ENCODE assay signal across 10 cellular contexts in the genomic region with DNA sequence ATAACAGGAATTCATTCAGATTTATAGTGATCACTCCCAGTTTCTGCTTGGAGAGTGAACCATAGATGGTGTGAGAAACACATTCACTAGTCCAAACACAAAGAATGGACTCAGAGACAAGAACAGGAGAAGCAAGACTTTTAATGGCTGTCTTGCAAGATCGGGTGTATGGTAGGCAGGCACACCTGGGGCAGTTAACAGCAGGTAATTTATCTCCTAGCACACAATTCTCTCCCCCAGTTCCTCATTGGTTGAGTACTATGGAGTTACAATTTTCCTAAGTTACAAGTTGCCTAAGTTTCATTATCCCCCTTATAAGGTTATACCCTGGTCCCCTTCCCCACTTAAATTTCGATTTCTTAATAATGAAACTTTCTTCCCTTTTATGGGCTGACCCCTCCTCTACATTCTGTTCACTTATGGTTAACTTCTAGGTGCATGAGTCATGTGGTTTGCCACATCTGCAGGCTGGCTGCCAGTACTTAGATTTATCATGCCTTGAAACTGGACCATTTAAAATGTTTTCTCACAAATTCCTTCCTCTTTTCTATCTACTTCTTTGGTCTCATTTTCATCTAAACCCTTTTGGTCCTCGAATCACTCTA.
DNase-seq lines count a peak whose midpoint lies in the region; ATAC-seq, FAIRE-seq and TF ChIP-seq lines count a peak whose summit lies in the region.
"Had no signal": no experiment of that assay in that cellular context is flagged by ENCODE, and none has a peak within 500 bp of the region (broad histone marks: within the 10 kb centered on the region; RNA-seq: fewer than 3 reads in every experiment).

No MANE protein-coding gene starts in this region.

- H3K79me2 ChIP-seq in astrocyte (ENCODE audit: insufficient read depth, low read length) = no peaks in the 10 kb centered on the region

- no peak overlapping the region for H3K27ac ChIP-seq in astrocyte (ENCODE audit: low read depth, low read length)
- H3K27ac ChIP-seq: pancreas had no signal

- H3K27me3 ChIP-seq in astrocyte (ENCODE audit: insufficient read depth, low read length) = no peaks in the 10 kb centered on the region
- H3K27me3 ChIP-seq: pancreas had no signal

- DNase-seq in A172 (ENCODE audit: low spot score) (peak; percentile 85), LHCN-M2 (ENCODE audit: low read depth) (peak; percentile 81), astrocyte (ENCODE audit: low read depth) (peak; percentile 88), NCI-H774 (lab: John Stamatoyannopoulos, UW) (no peak), NCI-H2227 treated with DMSO at 0.1 percent for 48 hours (lab: John Stamatoyannopoulos, UW) (no peak), foreskin melanocyte (no peak)
- DNase-seq: central memory CD4-positive, alpha-beta T cell; pancreas had no signal

- H3K27ac Mint-ChIP-seq in astrocyte (ENCODE audit: unreplicated experiment) = peak overlapping the region; percentile 21

- H3K4me1 Mint-ChIP-seq in astrocyte (ENCODE audit: low read depth, unreplicated experiment) = peaks cover 10% of the 10 kb centered on the region

- H3K4me3 ChIP-seq in astrocyte (ENCODE audit: insufficient read depth, low read depth, low read length) = no peak overlapping the region
- H3K4me3 ChIP-seq: pancreas had no signal

- peak overlapping the region; percentile 52 for H3K4me2 ChIP-seq in astrocyte (ENCODE audit: low read length)

- no peaks in the 10 kb centered on the region for H3K36me3 ChIP-seq in astrocyte (ENCODE audit: insufficient read depth, low read length)
- H3K36me3 ChIP-seq: pancreas had no signal

- peaks cover 18% of the 10 kb centered on the region for H3K9me3 ChIP-seq in astrocyte (ENCODE audit: insufficient read depth, low read depth, low read length)
- H3K9me3 ChIP-seq: pancreas had no signal

- no peak overlapping the region for H3K9ac ChIP-seq in astrocyte (ENCODE audit: low read length)

- peaks cover 47% of the 10 kb centered on the region for H3K9me3 Mint-ChIP-seq in astrocyte (ENCODE audit: unreplicated experiment)

- peak; percentile 76 for ATAC-seq in GM19455 (IDR thresholded peaks at IDR 0.05; ENCODE audit: unreplicated experiment)
- ATAC-seq in HG02852 (IDR thresholded peaks at IDR 0.05; ENCODE audit: unreplicated experiment) = no peak

- no peak overlapping the region for H2AFZ ChIP-seq in astrocyte (ENCODE audit: low read depth, low read length)

- no peak overlapping the region for H3K4me3 Mint-ChIP-seq in astrocyte (ENCODE audit: unreplicated experiment)

- H3K4me1 ChIP-seq in astrocyte (ENCODE audit: insufficient read depth, low read length) = peaks cover 13% of the 10 kb centered on the region
- H3K4me1 ChIP-seq: pancreas had no signal

- TF ChIP-seq CTCF in astrocyte (IDR thresholded peaks at IDR 0.05; ENCODE audit: insufficient read depth, low read depth, low read length) = no peak

- H3K27me3 Mint-ChIP-seq in astrocyte (ENCODE audit: low read depth, unreplicated experiment) = no peaks in the 10 kb centered on the region

- H4K20me1 ChIP-seq in astrocyte (ENCODE audit: insufficient read depth, low read length) = no peaks in the 10 kb centered on the region

- peaks cover 2% of the 10 kb centered on the region for H3K36me3 Mint-ChIP-seq in astrocyte (ENCODE audit: low read depth, unreplicated experiment)

- no peak for FAIRE-seq in astrocyte (lab: Jason Lieb, UNC)
- FAIRE-seq: pancreas had no signal

Comparison
In these comparisons a context has a peak if more than half of its experiments do, and no peak if none do; other contexts are left out.
1. DNase-seq: peak in A172 (single experiment), LHCN-M2 (single experiment) and astrocyte (single experiment); none in NCI-H774 (single experiment), NCI-H2227 treated with DMSO at 0.1 percent for 48 hours (single experiment) and foreskin melanocyte (single experiment).